1 cellular context compared by ENCODE assay signal in the genomic region with DNA sequence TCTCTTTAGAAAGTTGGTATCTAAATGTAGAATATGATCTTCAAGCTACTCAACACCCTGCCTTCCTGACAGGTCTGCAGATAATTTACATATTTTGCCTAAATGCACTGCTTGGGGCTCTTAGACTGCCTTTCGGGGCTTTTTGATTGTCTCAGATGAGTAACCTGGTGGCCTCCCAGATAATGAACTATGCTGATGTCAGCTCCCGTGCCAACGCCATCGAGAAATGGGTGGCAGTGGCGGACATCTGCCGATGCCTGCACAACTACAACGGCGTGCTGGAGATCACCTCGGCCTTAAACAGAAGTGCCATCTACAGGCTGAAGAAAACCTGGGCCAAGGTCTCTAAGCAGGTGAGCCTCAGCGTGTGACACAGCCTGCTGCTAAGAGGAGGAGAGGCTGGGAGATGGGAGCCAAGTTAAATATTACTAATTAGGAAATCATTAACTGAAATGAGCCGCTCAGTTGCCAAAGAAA.
TF ChIP-seq lines count a peak whose summit lies in the region.

No MANE protein-coding gene starts in this region.

TF ChIP-seq in HepG2, 621 proteins besides CTCF, POLR2A, EP300 and RAD21 (continued from another document):
- TF ChIP-seq KIAA2018 (CRISPR knock-in tag; IDR thresholded peaks at IDR 0.05; ENCODE audit: borderline replicate concordance) (no peak), MATR3 (CRISPR knock-in tag; IDR thresholded peaks at IDR 0.05) (no peak), TIGD3 (CRISPR knock-in tag; IDR thresholded peaks at IDR 0.05; ENCODE audit: borderline replicate concordance) (no peak), ZFX (CRISPR knock-in tag; IDR thresholded peaks at IDR 0.05; ENCODE audit: low read depth) (no peak), ZNF260 (CRISPR knock-in tag; IDR thresholded peaks at IDR 0.05; ENCODE audit: borderline replicate concordance, low read depth) (no peak)
